25 cellular contexts compared by ENCODE assay signal in the genomic region with DNA sequence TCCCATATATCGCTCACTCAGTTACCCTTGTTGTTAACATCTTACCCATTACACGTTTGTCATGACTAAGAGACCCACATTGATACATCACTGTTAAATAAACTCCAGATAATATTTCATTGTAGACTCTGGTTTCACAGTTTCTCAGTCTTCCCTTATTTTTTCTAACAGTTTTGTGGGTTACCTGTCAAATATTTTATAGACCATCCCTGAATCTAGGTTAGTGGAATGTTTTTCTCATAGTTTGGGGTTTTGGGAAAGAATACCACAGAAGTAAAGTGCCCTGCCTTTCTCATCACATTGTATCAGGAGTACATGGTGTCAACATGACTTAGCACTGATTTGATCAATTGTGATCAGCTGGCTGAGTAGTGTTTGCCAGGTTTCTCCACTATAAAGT.
"Had no signal": no experiment of that assay in that cellular context is flagged by ENCODE, and none has a peak within 500 bp of the region (broad histone marks: within the 10 kb centered on the region; RNA-seq: fewer than 3 reads in every experiment).

No MANE protein-coding gene starts in this region.

- H3K9me3 ChIP-seq: esophagus squamous epithelium, heart left ventricle, right lobe of liver, thoracic aorta, upper lobe of left lung had no signal

- H3K4me3 ChIP-seq: esophagus squamous epithelium, heart left ventricle, right lobe of liver, thoracic aorta, upper lobe of left lung had no signal

- H3K27ac ChIP-seq: brain microvascular endothelial cell, esophagus squamous epithelium, heart left ventricle, right lobe of liver, thoracic aorta, upper lobe of left lung had no signal

- H3K9me3 Mint-ChIP-seq: activated naive CD4-positive, alpha-beta T cell treated with anti-CD3 and anti-CD28 coated beads for 36 hours; activated naive CD8-positive, alpha-beta T cell treated with anti-CD3 and anti-CD28 coated beads, Interleukin-2, amount 10 ng/mL, durations not matched to agents 7 days and 5 days; memory B cell; stimulated activated memory B cell treated with anti-CD40 and anti-IgM and Interleukin-4, amounts not matched to agents 10 μg/mL and 1 μg/mL and 100 μg/mL, for 72 hours had no signal

- ATAC-seq: heart left ventricle; left colon; stimulated activated memory B cell treated with anti-CD40 and anti-IgM and Interleukin-4, amounts not matched to agents 10 μg/mL and 1 μg/mL and 100 μg/mL, for 72 hours; T-helper 17 cell had no signal

- H3K36me3 ChIP-seq: brain microvascular endothelial cell, right lobe of liver, thoracic aorta had no signal

- H3K4me3 Mint-ChIP-seq: activated naive CD4-positive, alpha-beta T cell treated with anti-CD3 and anti-CD28 coated beads for 36 hours; activated naive CD8-positive, alpha-beta T cell treated with anti-CD3 and anti-CD28 coated beads, Interleukin-2, amount 10 ng/mL, durations not matched to agents 7 days and 5 days; memory B cell; nephron progenitor cell; stimulated activated memory B cell treated with anti-CD40 and anti-IgM and Interleukin-4, amounts not matched to agents 10 μg/mL and 1 μg/mL and 100 μg/mL, for 72 hours; T-helper 17 cell had no signal

- DNase-seq: activated CD4-positive, alpha-beta T cell treated with anti-CD3 and anti-CD28 coated beads for 4 hours; activated CD4-positive, alpha-beta T cell treated with anti-CD3 and anti-CD28 coated beads, Interleukin-2, amount 50 U/mL, for 48 hours; activated CD4-positive, CD25-positive, alpha-beta regulatory T cell; activated effector memory CD4-positive, alpha-beta T cell treated with Interleukin-2 at 50 U/mL for 16 hours; activated naive CD4-positive, alpha-beta T cell treated with anti-CD3 and anti-CD28 coated beads for 36 hours; activated naive CD8-positive, alpha-beta T cell treated with anti-CD3 and anti-CD28 coated beads, Interleukin-2, amount 10 ng/mL, durations not matched to agents 7 days and 5 days; activated T-cell treated with anti-CD3 and anti-CD28 coated beads, Interleukin-2, amount 50 U/mL, for 48 hours; amygdala; brain microvascular endothelial cell; central memory CD4-positive, alpha-beta T cell; esophagus squamous epithelium; heart left ventricle; islet precursor cell; left colon; nephron progenitor cell; right lobe of liver; small intestine; stimulated activated CD4-positive, alpha-beta T cell treated with anti-CD3 and anti-CD28 coated beads, Interleukin-2, amount 100 ng/mL, for 24 hours; SW 1271; T-helper 17 cell; upper lobe of left lung had no signal

- H3K27ac Mint-ChIP-seq: activated naive CD4-positive, alpha-beta T cell treated with anti-CD3 and anti-CD28 coated beads for 36 hours; activated naive CD8-positive, alpha-beta T cell treated with anti-CD3 and anti-CD28 coated beads, Interleukin-2, amount 10 ng/mL, durations not matched to agents 7 days and 5 days; nephron progenitor cell; stimulated activated memory B cell treated with anti-CD40 and anti-IgM and Interleukin-4, amounts not matched to agents 10 μg/mL and 1 μg/mL and 100 μg/mL, for 72 hours; T-helper 17 cell had no signal

- FAIRE-seq: colon, small intestine had no signal

- H3K27me3 Mint-ChIP-seq: activated naive CD8-positive, alpha-beta T cell treated with anti-CD3 and anti-CD28 coated beads, Interleukin-2, amount 10 ng/mL, durations not matched to agents 7 days and 5 days; memory B cell; stimulated activated memory B cell treated with anti-CD40 and anti-IgM and Interleukin-4, amounts not matched to agents 10 μg/mL and 1 μg/mL and 100 μg/mL, for 72 hours; T-helper 17 cell had no signal

- H3K27me3 ChIP-seq: brain microvascular endothelial cell, esophagus squamous epithelium, heart left ventricle, right lobe of liver, upper lobe of left lung had no signal
